Comparison of ENCODE assay signal across 9 cellular contexts in the genomic region with DNA sequence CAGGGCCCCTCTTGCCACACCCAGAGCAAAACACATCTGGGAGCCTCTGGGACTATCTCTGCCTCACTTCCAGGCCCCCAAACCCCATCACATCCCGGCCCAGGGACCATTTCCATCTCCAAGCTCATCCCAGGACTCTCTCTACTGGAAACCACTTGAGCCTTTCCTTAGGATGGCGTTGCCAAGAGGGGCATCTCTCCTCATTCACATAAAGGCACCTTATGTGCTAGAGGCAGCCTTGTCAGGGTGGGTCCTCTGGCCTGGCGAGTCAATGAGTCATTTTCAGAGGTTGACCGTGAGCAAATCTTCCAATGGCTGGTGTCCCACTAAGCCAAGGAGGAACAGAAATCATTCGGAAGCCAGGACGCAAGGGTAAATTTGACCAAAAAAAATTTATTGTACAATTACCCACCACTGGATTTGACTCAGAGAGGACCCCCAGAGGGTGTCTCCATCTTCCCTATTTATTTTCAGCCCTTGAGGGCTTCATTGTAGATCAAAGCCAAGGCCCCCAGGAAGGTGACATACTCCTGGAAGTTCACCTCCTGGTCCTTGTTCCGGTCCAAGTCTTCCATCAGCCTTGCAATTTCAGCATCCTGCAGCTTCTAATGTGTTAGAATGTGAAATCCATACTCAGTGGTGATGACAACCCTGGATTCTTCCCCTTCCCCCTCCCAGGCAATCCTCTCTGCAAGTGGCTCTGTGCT. TPM values are rescaled to one million over a fixed set of nuclear protein-coding genes. Genes with fewer than 3 reads are reported as not detected.
DNase-seq lines count a peak whose midpoint lies in the region; ATAC-seq and TF ChIP-seq lines count a peak whose summit lies in the region.
"Had no signal": no experiment of that assay in that cellular context is flagged by ENCODE, and none has a peak within 500 bp of the region (broad histone marks: within the 10 kb centered on the region; RNA-seq: fewer than 3 reads in every experiment).

No MANE protein-coding gene starts in this region.

- peaks cover 10 to 28% of the 10 kb centered on the region in 2 donors for H3K4me1 ChIP-seq in gastrocnemius medialis

- TF ChIP-seq CTCF in WERI-Rb-1 (IDR thresholded peaks at IDR 0.05; ENCODE audit: low read depth, low read length) (no peak), gastrocnemius medialis (IDR thresholded peaks at IDR 0.05 in 4 of 5, conservative IDR thresholded peaks at IDR 0.05 in 1 of 5) (no peak)

- H3K27ac ChIP-seq in WERI-Rb-1 (peak overlapping the region; percentile 81), gastrocnemius medialis (peak overlapping the region; percentile 82 to 92 (median 86))

- H3K36me3 ChIP-seq in WERI-Rb-1 (no peaks in the 10 kb centered on the region), gastrocnemius medialis (no peaks in the 10 kb centered on the region)

- no peak overlapping the region for H3K4me3 ChIP-seq in WERI-Rb-1 (ENCODE audit: low read depth, low read length)
- H3K4me3 ChIP-seq in gastrocnemius medialis: peak overlapping the region; percentile 54 to 70 (median 65)

- ATAC-seq in gastrocnemius medialis (peak in 1 of 2 donors; percentile 9), HG03571 (IDR thresholded peaks at IDR 0.05; ENCODE audit: unreplicated experiment) (no peak), HG03097 (IDR thresholded peaks at IDR 0.05; ENCODE audit: low FRiP score, unreplicated experiment) (no peak)

- in situ Hi-C loops in gastrocnemius medialis (cut with MboI; ENCODE audit: low sequenced_read_pairs in 4 of 4): loop anchor here in 1 of 4 donors (5.0 to 25.0 kb wide), 2 partner anchors 33 to 453 kb away; partner anchors contain the start of genes JTB, RAB13, RPS27 and S100A2

- peak; percentile 70 for DNase-seq in EH (ENCODE audit: low read depth)
- DNase-seq in WERI-Rb-1: no peak
- DNase-seq in fibroblast of peridontal ligament (ENCODE audit: extremely low read depth): peak; percentile 36
- DNase-seq in gastrocnemius medialis: peak in 1 of 2 donors; percentile 38
- DNase-seq in amniotic stem cell (lab: John Stamatoyannopoulos, UW): no peak
- no peak for DNase-seq in NCI-H1417 (lab: John Stamatoyannopoulos, UW)
- DNase-seq: activated gamma-delta T cell had no signal

- no peak for TF ChIP-seq POLR2A in gastrocnemius medialis (IDR thresholded peaks at IDR 0.05)

- intact Hi-C loops in gastrocnemius medialis (cut with DNase I; ENCODE audit: low total_unique reads): loop anchor here (5.0 kb wide), 1 partner anchor 83 kb away; the partner anchor contains the start of gene S100A14

- H3K27me3 ChIP-seq in WERI-Rb-1 (ENCODE audit: insufficient read depth, low read depth, severe bottlenecking) (no peaks in the 10 kb centered on the region), gastrocnemius medialis (no peaks in the 10 kb centered on the region)

- H3K9me3 ChIP-seq in WERI-Rb-1 (ENCODE audit: severe bottlenecking) (no peaks in the 10 kb centered on the region), gastrocnemius medialis (no peaks in the 10 kb centered on the region)

RNA-seq across cellular contexts. Expression of gene S100A6, which starts 1.4 kb away (rescaled TPM):
- 100 to 1,000 TPM; 153 to 361 (median 224) TPM for total RNA-seq in gastrocnemius medialis

RNA-seq across cellular contexts. Expression of gene S100A5, which starts 6.4 kb away (rescaled TPM):
- total RNA-seq in gastrocnemius medialis: not detected

RNA-seq across cellular contexts. Expression of gene S100A4, which starts 11.2 kb away (rescaled TPM):
- 100 to 1,000 TPM in 3 of 4 donors, 10 to 100 TPM in 1; 76.8 to 377 (median 144) TPM for total RNA-seq in gastrocnemius medialis

RNA-seq across cellular contexts. Expression of gene S100A3, which starts 14.7 kb away (rescaled TPM):
- total RNA-seq in gastrocnemius medialis: 1 to 10 TPM in 1 of 4 donors, under 1 TPM in 1, not detected in 2; 0.88 to 1.6 TPM

RNA-seq across cellular contexts. Expression of gene S100A2, which starts 31.3 kb away (rescaled TPM):
- total RNA-seq in gastrocnemius medialis: 10 to 100 TPM in 1 of 4 donors, not detected in 3; 14.7 TPM

Comparison
In these comparisons a context has a peak if more than half of its experiments do, and no peak if none do; other contexts are left out.
1. DNase-seq: peak in EH (single experiment) and fibroblast of peridontal ligament (single experiment); none in WERI-Rb-1 (single experiment), amniotic stem cell (single experiment) and NCI-H1417 (0 of 3).